ENCODE assay signal across 11 cellular contexts in the genomic region with DNA sequence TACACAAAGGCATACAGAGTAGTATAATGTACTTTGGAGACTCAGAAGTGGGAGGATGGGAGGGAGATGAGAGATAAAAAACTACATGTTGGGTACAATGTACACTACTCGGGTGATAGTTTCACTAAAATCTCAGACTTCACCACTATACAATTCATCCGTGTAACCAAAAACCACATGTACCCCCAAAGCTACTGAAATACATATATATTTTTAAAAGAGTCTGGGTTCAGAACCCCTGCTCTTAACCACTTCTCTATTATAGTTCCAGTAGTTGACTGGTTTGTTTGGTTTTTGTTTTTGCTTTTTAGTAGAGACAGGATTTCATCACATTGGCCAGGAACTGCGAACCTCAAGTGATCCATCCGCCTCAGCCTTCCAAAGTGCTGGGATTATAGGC.
"Had no signal": no experiment of that assay in that cellular context is flagged by ENCODE, and none has a peak within 500 bp of the region (broad histone marks: within the 10 kb centered on the region; RNA-seq: fewer than 3 reads in every experiment).

No MANE protein-coding gene starts in this region.

- DNase-seq: activated B cell treated with CpG ODN at 0.5 μM for 24 hours; activated CD4-positive, alpha-beta T cell treated with anti-CD3 and anti-CD28 coated beads, Interleukin-2, amount 10 ng/mL, durations not matched to agents 7 days and 5 days; activated CD8-positive, alpha-beta memory T cell treated with anti-CD3 and anti-CD28 coated beads for 24 hours; activated naive CD4-positive, alpha-beta T cell treated with anti-CD3 and anti-CD28 coated beads for 36 hours; immature natural killer cell; lower lobe of right lung; midbrain; pancreas; stimulated activated CD4-positive, alpha-beta T cell treated with anti-CD3 and anti-CD28 coated beads, Interleukin-4, amount 100 ng/mL, for 1 hour; stimulated activated CD8-positive, alpha-beta memory T cell treated with anti-CD3 and anti-CD28 coated beads, Interleukin-4, amount 100 ng/mL, for 48 hours; stimulated activated naive CD8-positive, alpha-beta T cell treated with anti-CD3 and anti-CD28 coated beads, Interleukin-15, amount 100 ng/mL, for 72 hours had no signal

- ATAC-seq: lower lobe of right lung; pancreas; stimulated activated naive CD8-positive, alpha-beta T cell treated with anti-CD3 and anti-CD28 coated beads, Interleukin-15, amount 100 ng/mL, for 72 hours had no signal
